Comparison of ENCODE assay signal across 7 cellular contexts in the genomic region with DNA sequence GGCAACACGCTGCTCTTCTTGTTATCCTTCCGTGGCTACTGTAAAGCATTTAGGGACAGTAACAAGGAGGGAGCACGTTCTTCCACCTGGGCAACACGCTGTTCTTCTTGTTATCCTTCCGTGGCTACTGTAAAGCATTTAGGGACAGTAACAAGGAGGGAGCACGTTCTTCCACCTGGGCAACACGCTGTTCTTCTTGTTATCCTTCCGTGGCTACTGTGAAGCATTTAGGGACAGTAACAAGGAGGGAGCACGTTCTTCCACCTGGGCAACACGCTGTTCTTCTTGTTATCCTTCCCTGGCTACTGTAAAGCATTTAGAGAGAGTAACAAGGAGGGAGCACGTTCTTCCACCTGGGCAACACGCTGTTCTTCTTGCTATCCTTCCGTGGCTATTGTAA. TPM values are rescaled to one million over a fixed set of nuclear protein-coding genes. Genes with fewer than 3 reads are reported as not detected.
"Had no signal": no experiment of that assay in that cellular context is flagged by ENCODE, and none has a peak within 500 bp of the region (broad histone marks: within the 10 kb centered on the region; RNA-seq: fewer than 3 reads in every experiment).

No MANE protein-coding gene starts in this region.

RNA-seq across cellular contexts. Expression of gene OR2V1, which starts 17.4 kb away (rescaled TPM):
- total RNA-seq: GM23248, GM23338, H1, H4, H7, H9, HFFc6 had no signal
- polyA plus RNA-seq: GM23248, GM23338, H1 had no signal

RNA-seq across cellular contexts. Expression of gene OR2V2, which starts 33.8 kb away (rescaled TPM):
- total RNA-seq: GM23248, GM23338, H1, H4, H7, H9, HFFc6 had no signal
- polyA plus RNA-seq: GM23248, GM23338, H1 had no signal
